Comparison of ENCODE assay signal across 1 cellular context in genomic region chr12:91414636-91415035, GRCh38.
TF ChIP-seq lines count a peak whose summit lies in the region.

No MANE protein-coding gene starts in this region.

TF ChIP-seq in K562, 482 proteins besides CTCF, POLR2A, EP300 and RAD21 (continued from another document):
- no peak for TF ChIP-seq ARID4B (CRISPR knock-in tag; IDR thresholded peaks at IDR 0.05)
- no peak for TF ChIP-seq ZHX1 (conservative IDR thresholded peaks at IDR 0.05; ENCODE audit: low read length)
- no peak for TF ChIP-seq ELK3 (CRISPR knock-in tag; IDR thresholded peaks at IDR 0.05)
- TF ChIP-seq ELF2 (CRISPR knock-in tag; IDR thresholded peaks at IDR 0.05) = no peak
- TF ChIP-seq CSDE1 (IDR thresholded peaks at IDR 0.05) = no peak
- no peak for TF ChIP-seq MIER1 (IDR thresholded peaks at IDR 0.05; ENCODE audit: low read depth)
- no peak for TF ChIP-seq MEIS2 (IDR thresholded peaks at IDR 0.05; ENCODE audit: partially characterized antibody)
- TF ChIP-seq ZBTB11 (CRISPR knock-in tag; IDR thresholded peaks at IDR 0.05) = no peak
- TF ChIP-seq MAFK (IDR thresholded peaks at IDR 0.05; ENCODE audit: low read length) = peak; percentile 98
- no peak for TF ChIP-seq CEBPZ (IDR thresholded peaks at IDR 0.05; ENCODE audit: borderline replicate concordance, low read depth, low read length)
- TF ChIP-seq CUX1 (CRISPR knock-in tag; IDR thresholded peaks at IDR 0.05) = no peak
- peak; percentile 98 for TF ChIP-seq MAFF (IDR thresholded peaks at IDR 0.05; ENCODE audit: low read length)
- TF ChIP-seq KAT8 (IDR thresholded peaks at IDR 0.05; ENCODE audit: low read depth) = no peak
- TF ChIP-seq POLR3G (IDR thresholded peaks at IDR 0.05; ENCODE audit: extremely low read depth, insufficient read length, insufficient replicate concordance) = no peak
- no peak for TF ChIP-seq MBD1 (CRISPR knock-in tag; IDR thresholded peaks at IDR 0.05)
- peak; percentile 96 for TF ChIP-seq ZNF316 (IDR thresholded peaks at IDR 0.05)
